ENCODE assay signal across 9 cellular contexts in genomic region chr12:15701721-15702156, GRCh38.
DNase-seq lines count a peak whose midpoint lies in the region; ATAC-seq, FAIRE-seq and TF ChIP-seq lines count a peak whose summit lies in the region.
"Had no signal": no experiment of that assay in that cellular context is flagged by ENCODE, and none has a peak within 500 bp of the region (broad histone marks: within the 10 kb centered on the region; RNA-seq: fewer than 3 reads in every experiment).

No MANE protein-coding gene starts in this region.

- no peak for FAIRE-seq in D721Med (lab: Jason Lieb, UNC)

- peaks cover 4% of the 10 kb centered on the region for H3K27me3 Mint-ChIP-seq in T-helper 17 cell

- H3K27ac ChIP-seq in brain microvascular endothelial cell (peak overlapping the region; percentile 74), thoracic aorta (peak overlapping the region; percentile 72 to 81)

- H3K27me3 ChIP-seq in brain microvascular endothelial cell (replicated peaks) (no peaks in the 10 kb centered on the region), thoracic aorta (replicated peaks; ENCODE audit: insufficient read depth) (no peaks in the 10 kb centered on the region)

- no peaks in the 10 kb centered on the region for H3K36me3 Mint-ChIP-seq in T-helper 17 cell (ENCODE audit: low read depth)

- DNase-seq in activated CD4-positive, CD25-positive, alpha-beta regulatory T cell treated with anti-CD3 and anti-CD28 coated beads, Interleukin-2, amount 50 U/mL, for 72 hours, result no peak
- DNase-seq in brain microvascular endothelial cell, result peak; percentile 44
- peak; percentile 81 for DNase-seq in kidney tubule cell (ENCODE audit: low spot score)
- DNase-seq in thoracic aorta (ENCODE audit: low spot score), result no peak
- DNase-seq in T-helper 17 cell, result no peak
- no peak for DNase-seq in HuH-7 (ENCODE audit: low spot score)
- no peak for DNase-seq in D721Med (ENCODE audit: insufficient read length, low spot score)
- DNase-seq: cerebellar nuclear complex had no signal

- in situ Hi-C loops in brain microvascular endothelial cell (cut with HindIII; ENCODE audit: low pct_ligation_motif_present, low sequenced_read_pairs), result no loop called here

- peak; percentile 64 to 66 for ATAC-seq in activated CD4-positive, CD25-positive, alpha-beta regulatory T cell treated with anti-CD3 and anti-CD28 coated beads, Interleukin-2, amount 50 U/mL, for 24 hours
- peak; percentile 24 for ATAC-seq in thoracic aorta (ENCODE audit: insufficient number of reproducible peaks, low FRiP score, low read depth)
- no peak for ATAC-seq in T-helper 17 cell

- H3K4me3 ChIP-seq in brain microvascular endothelial cell (ENCODE audit: low read depth, low read length) (no peak overlapping the region), thoracic aorta (peak overlapping the region; percentile 40)

- peaks cover 7% of the 10 kb centered on the region for H3K4me1 Mint-ChIP-seq in T-helper 17 cell

- TF ChIP-seq CTCF in brain microvascular endothelial cell (IDR thresholded peaks at IDR 0.05; ENCODE audit: low read depth, low read length, missing control alignments) (no peak), thoracic aorta (IDR thresholded peaks at IDR 0.05) (no peak), D721Med (IDR thresholded peaks at IDR 0.05; ENCODE audit: insufficient read depth, missing control alignments) (no peak)

- H3K27ac Mint-ChIP-seq in T-helper 17 cell, result no peak overlapping the region

- H3K4me1 ChIP-seq in thoracic aorta (ENCODE audit: control insufficient read depth in 1 of 2, low read depth in 2 of 2), result peaks cover 55 to 75% of the 10 kb centered on the region in 2 donors

- H3K36me3 ChIP-seq in brain microvascular endothelial cell (replicated peaks) (no peaks in the 10 kb centered on the region), thoracic aorta (no peaks in the 10 kb centered on the region)

- no peak overlapping the region for H3K4me3 Mint-ChIP-seq in T-helper 17 cell

- H3K9me3 ChIP-seq in thoracic aorta (no peaks in the 10 kb centered on the region), T-helper 17 cell (ENCODE audit: control insufficient read depth, low read length, poor library complexity, severe bottlenecking) (no peaks in the 10 kb centered on the region)

Comparison
In these comparisons a context has a peak if more than half of its experiments do, and no peak if none do; other contexts are left out.
1. DNase-seq: peak in brain microvascular endothelial cell (single experiment) and kidney tubule cell (single experiment); none in activated CD4-positive, CD25-positive, alpha-beta regulatory T cell treated with anti-CD3 and anti-CD28 coated beads, Interleukin-2, amount 50 U/mL, for 72 hours (single experiment), thoracic aorta (single experiment), T-helper 17 cell (0 of 3), HuH-7 (single experiment) and D721Med (single experiment).